ENCODE assay signal across 12 cellular contexts in genomic region chr6:30735668-30736314, GRCh38. TPM values are rescaled to one million over a fixed set of nuclear protein-coding genes. Genes with fewer than 3 reads are reported as not detected.
DNase-seq lines count a peak whose midpoint lies in the region; ATAC-seq and TF ChIP-seq lines count a peak whose summit lies in the region.
"Had no signal": no experiment of that assay in that cellular context is flagged by ENCODE, and none has a peak within 500 bp of the region (broad histone marks: within the 10 kb centered on the region; RNA-seq: fewer than 3 reads in every experiment).

No MANE protein-coding gene starts in this region.

- H3K36me3 ChIP-seq in heart right ventricle: peaks cover 0 to 100% (median 61%) of the 10 kb centered on the region in 9 donors

- peak; percentile 9 for ATAC-seq in activated CD8-positive, alpha-beta T cell treated with anti-CD3 and anti-CD28 coated beads for 36 hours
- ATAC-seq in GM19463 (IDR thresholded peaks at IDR 0.05; ENCODE audit: unreplicated experiment): no peak
- ATAC-seq in heart right ventricle: no peak

- peak overlapping the region; percentile 81 for H3K27ac Mint-ChIP-seq in T-helper 2 cell treated with Interferon-gamma antibody and Interleukin-4, amounts not matched to agents 5 μg/mL and 100 μg/mL, for 36 hours
- H3K27ac Mint-ChIP-seq in HFFc6 (peak overlapping the region; percentile 3; the same call in 1 of the 2 replicates), nephron progenitor cell (peak overlapping the region; percentile 57)
- peak overlapping the region; percentile 94 for H3K27ac Mint-ChIP-seq in activated CD8-positive, alpha-beta T cell treated with anti-CD3 and anti-CD28 coated beads for 36 hours

- no peaks in the 10 kb centered on the region for H3K9me3 ChIP-seq in heart right ventricle

- POLR2A ChIA-PET in activated CD8-positive, alpha-beta T cell treated with anti-CD3 and anti-CD28 coated beads for 36 hours (lab: Charles Lee): interaction anchor here (0.6 to 10.9 kb wide), 12 partner anchors 9 to 358 kb away, joined by 3 to 212 read pairs (median 4); partner anchors contain the start of genes DHX16, IER3, MDC1 and TUBB

- H3K9me3 Mint-ChIP-seq in T-helper 2 cell treated with Interferon-gamma antibody and Interleukin-4, amounts not matched to agents 5 μg/mL and 100 μg/mL, for 36 hours: no peaks in the 10 kb centered on the region
- H3K9me3 Mint-ChIP-seq in HFFc6 (no peaks in the 10 kb centered on the region), nephron progenitor cell (no peaks in the 10 kb centered on the region)
- H3K9me3 Mint-ChIP-seq in activated CD8-positive, alpha-beta T cell treated with anti-CD3 and anti-CD28 coated beads for 36 hours: peaks cover 8% of the 10 kb centered on the region

- peaks cover 6 to 68% (median 56%) of the 10 kb centered on the region in 9 donors for H3K4me1 ChIP-seq in heart right ventricle

- H3K27me3 Mint-ChIP-seq in T-helper 2 cell treated with Interferon-gamma antibody and Interleukin-4, amounts not matched to agents 5 μg/mL and 100 μg/mL, for 36 hours (ENCODE audit: low read depth): no peaks in the 10 kb centered on the region
- H3K27me3 Mint-ChIP-seq in HFFc6 (ENCODE audit: insufficient read depth) (peaks cover 11% of the 10 kb centered on the region), nephron progenitor cell (ENCODE audit: low read depth, poor library complexity) (peaks cover 3% of the 10 kb centered on the region)
- no peaks in the 10 kb centered on the region for H3K27me3 Mint-ChIP-seq in activated CD8-positive, alpha-beta T cell treated with anti-CD3 and anti-CD28 coated beads for 36 hours

- TF ChIP-seq CTCF in HFFc6 (IDR thresholded peaks at IDR 0.05) (no peak), nephron progenitor cell (IDR thresholded peaks at IDR 0.05) (no peak), heart right ventricle (IDR thresholded peaks at IDR 0.05) (no peak)
- no peak for TF ChIP-seq CTCF in activated CD8-positive, alpha-beta T cell treated with anti-CD3 and anti-CD28 coated beads for 36 hours (IDR thresholded peaks at IDR 0.05)

- CTCF ChIA-PET in activated CD8-positive, alpha-beta T cell treated with anti-CD3 and anti-CD28 coated beads for 36 hours (lab: Charles Lee): interaction anchor here (0.8 to 25.8 kb wide), 10 partner anchors 14 to 351 kb away, joined by 3 to 704 read pairs (median 7); partner anchors contain the start of genes DHX16 and TUBB

- H3K27me3 ChIP-seq in heart right ventricle: no peaks in the 10 kb centered on the region

- no peak overlapping the region for H3K4me3 ChIP-seq in heart right ventricle

- intact Hi-C loops in activated CD8-positive, alpha-beta T cell treated with anti-CD3 and anti-CD28 coated beads for 36 hours (cut with micrococcal nuclease): loop anchor here (5.0 kb wide), 2 partner anchors 77 to 142 kb away; no protein-coding TSS in a partner anchor
- intact Hi-C loops in heart right ventricle (cut with DNase I): loop anchor here in 2 of 10 donors (10.0 kb wide), 2 partner anchors 89 to 149 kb away; partner anchors contain the start of gene DDR1 (in 1 of the 2)

- peak overlapping the region; percentile 73 for H3K4me3 Mint-ChIP-seq in T-helper 2 cell treated with Interferon-gamma antibody and Interleukin-4, amounts not matched to agents 5 μg/mL and 100 μg/mL, for 36 hours
- H3K4me3 Mint-ChIP-seq in HFFc6 (no peak overlapping the region), nephron progenitor cell (no peak overlapping the region)
- peak overlapping the region; percentile 65 for H3K4me3 Mint-ChIP-seq in activated CD8-positive, alpha-beta T cell treated with anti-CD3 and anti-CD28 coated beads for 36 hours

- peak overlapping the region in 2 of 10 donors; percentile 31 to 70 for H3K27ac ChIP-seq in heart right ventricle

- peaks cover 57% of the 10 kb centered on the region for H3K4me1 Mint-ChIP-seq in T-helper 2 cell treated with Interferon-gamma antibody and Interleukin-4, amounts not matched to agents 5 μg/mL and 100 μg/mL, for 36 hours (ENCODE audit: low read depth)
- peaks cover 45% of the 10 kb centered on the region for H3K4me1 Mint-ChIP-seq in HFFc6 (ENCODE audit: low read depth)
- H3K4me1 Mint-ChIP-seq in activated CD8-positive, alpha-beta T cell treated with anti-CD3 and anti-CD28 coated beads for 36 hours (ENCODE audit: low read depth): peaks cover 79% of the 10 kb centered on the region
- peaks cover 25% of the 10 kb centered on the region for H3K4me1 Mint-ChIP-seq in nephron progenitor cell

- DNase-seq in T-helper 2 cell treated with Interferon-gamma antibody and Interleukin-4, amounts not matched to agents 5 μg/mL and 100 μg/mL, for 36 hours (ENCODE audit: low spot score): no peak
- DNase-seq in T-helper 2 cell (no peak), HFFc6 (no peak), nephron progenitor cell (no peak), GM03348 (ENCODE audit: low spot score) (no peak), heart right ventricle (no peak)
- DNase-seq in activated CD8-positive, alpha-beta T cell treated with anti-CD3 and anti-CD28 coated beads for 36 hours: peak; percentile 46
- DNase-seq: 8988T, DMS153, NCI-H187 treated with DMSO at 0.1 percent for 48 hours, OCI-M1 had no signal

- H3K36me3 Mint-ChIP-seq in T-helper 2 cell treated with Interferon-gamma antibody and Interleukin-4, amounts not matched to agents 5 μg/mL and 100 μg/mL, for 36 hours (ENCODE audit: low read depth): peaks cover 71% of the 10 kb centered on the region
- H3K36me3 Mint-ChIP-seq in HFFc6 (ENCODE audit: low read depth) (peaks cover 60% of the 10 kb centered on the region), nephron progenitor cell (ENCODE audit: low read depth) (peaks cover 68% of the 10 kb centered on the region)
- H3K36me3 Mint-ChIP-seq in activated CD8-positive, alpha-beta T cell treated with anti-CD3 and anti-CD28 coated beads for 36 hours (ENCODE audit: low read depth): peaks cover 79% of the 10 kb centered on the region

- WGBS in heart right ventricle, 2 donors: 85 to 88% methylated on average over 8 of the region's 8 CpGs

RNA-seq across cellular contexts. Expression of gene FLOT1, which starts 6.7 kb away (rescaled TPM):
- 100 to 1,000 TPM; 218 to 286 (median 236) TPM for total RNA-seq in HFFc6 (2021; fragmentation: NEBNext Ultra II Directional; extraction: Animal tissue kit (Norgen Biotek cat#: 25700))
- total RNA-seq in activated CD8-positive, alpha-beta T cell treated with anti-CD3 and anti-CD28 coated beads for 36 hours: 100 to 1,000 TPM; 135 TPM
- 100 to 1,000 TPM; 158 to 280 (median 184) TPM for total RNA-seq in heart right ventricle
- 100 to 1,000 TPM; 233 to 317 TPM for polyA plus RNA-seq in heart right ventricle

RNA-seq across cellular contexts. Expression of gene IER3, which starts 8.6 kb away (rescaled TPM):
- 10 to 100 TPM; 38.1 to 62.4 (median 60.2) TPM for total RNA-seq in HFFc6 (2021; fragmentation: NEBNext Ultra II Directional; extraction: Animal tissue kit (Norgen Biotek cat#: 25700))
- 100 to 1,000 TPM; 375 to 386 TPM for total RNA-seq in activated CD8-positive, alpha-beta T cell treated with anti-CD3 and anti-CD28 coated beads for 36 hours
- 100 to 1,000 TPM in 6 of 10 donors, 10 to 100 TPM in 4; 15.6 to 309 (median 115) TPM for total RNA-seq in heart right ventricle
- polyA plus RNA-seq in heart right ventricle: 10 to 100 TPM; 25.3 to 93.9 TPM

RNA-seq across cellular contexts. Expression of gene TUBB, which starts 15.6 kb away (rescaled TPM):
- 1,000 to 10,000 TPM; 1,052 to 1,712 (median 1,589) TPM for total RNA-seq in HFFc6 (2021; fragmentation: NEBNext Ultra II Directional; extraction: Animal tissue kit (Norgen Biotek cat#: 25700))
- 1,000 to 10,000 TPM; 1,556 to 1,579 TPM for total RNA-seq in activated CD8-positive, alpha-beta T cell treated with anti-CD3 and anti-CD28 coated beads for 36 hours
- 100 to 1,000 TPM; 144 to 437 (median 189) TPM for total RNA-seq in heart right ventricle
- polyA plus RNA-seq in heart right ventricle: 100 to 1,000 TPM; 156 to 440 TPM

RNA-seq across cellular contexts. Expression of gene MDC1, which starts 18.7 kb away (rescaled TPM):
- total RNA-seq in HFFc6 (2021; fragmentation: NEBNext Ultra II Directional; extraction: Animal tissue kit (Norgen Biotek cat#: 25700)): 10 to 100 TPM; 18.4 to 31.9 (median 28.1) TPM
- 10 to 100 TPM; 80.4 to 90.7 TPM for total RNA-seq in activated CD8-positive, alpha-beta T cell treated with anti-CD3 and anti-CD28 coated beads for 36 hours
- total RNA-seq in heart right ventricle: 10 to 100 TPM; 15.3 to 21.7 (median 19.5) TPM
- polyA plus RNA-seq in heart right ventricle: 10 to 100 TPM; 11.2 to 18.1 TPM

RNA-seq across cellular contexts. Expression of gene NRM, which starts 45.0 kb away (rescaled TPM):
- total RNA-seq in HFFc6 (2021; fragmentation: NEBNext Ultra II Directional; extraction: Animal tissue kit (Norgen Biotek cat#: 25700)): 10 to 100 TPM; 16.3 to 35.1 (median 31.1) TPM
- 10 to 100 TPM; 21.0 to 22.0 TPM for total RNA-seq in activated CD8-positive, alpha-beta T cell treated with anti-CD3 and anti-CD28 coated beads for 36 hours
- 1 to 10 TPM; 1.6 to 7.1 (median 3.1) TPM for total RNA-seq in heart right ventricle
- polyA plus RNA-seq in heart right ventricle: 10 to 100 TPM; 10.4 to 11.6 TPM

Comparison
In these comparisons a context has a peak if more than half of its experiments do, and no peak if none do; other contexts are left out.
1. H3K27ac Mint-ChIP-seq: peak in every context shown above with its lines; median percentile 94 in activated CD8-positive, alpha-beta T cell treated with anti-CD3 and anti-CD28 coated beads for 36 hours; 81 in T-helper 2 cell treated with Interferon-gamma antibody and Interleukin-4, amounts not matched to agents 5 μg/mL and 100 μg/mL, for 36 hours; 57 in nephron progenitor cell; 3 in HFFc6.
2. H3K4me3 Mint-ChIP-seq: peak in T-helper 2 cell treated with Interferon-gamma antibody and Interleukin-4, amounts not matched to agents 5 μg/mL and 100 μg/mL, for 36 hours (single experiment) and activated CD8-positive, alpha-beta T cell treated with anti-CD3 and anti-CD28 coated beads for 36 hours (single experiment); none in HFFc6 (single experiment) and nephron progenitor cell (single experiment).